18 cellular contexts compared by ENCODE assay signal in genomic region chr4:70196855-70197254, GRCh38. TPM values are rescaled to one million over a fixed set of nuclear protein-coding genes. Genes with fewer than 3 reads are reported as not detected.
DNase-seq lines count a peak whose midpoint lies in the region; ATAC-seq and TF ChIP-seq lines count a peak whose summit lies in the region.
"Had no signal": no experiment of that assay in that cellular context is flagged by ENCODE, and none has a peak within 500 bp of the region (broad histone marks: within the 10 kb centered on the region; RNA-seq: fewer than 3 reads in every experiment).

No MANE protein-coding gene starts in this region.

- no peak overlapping the region for H3K23ac ChIP-seq in IMR-90 (ENCODE audit: low read depth, low read length)

- H2AFZ ChIP-seq in IMR-90 (replicated peaks; ENCODE audit: low read length, poor library complexity): no peak overlapping the region
- H2AFZ ChIP-seq in smooth muscle cell (ENCODE audit: low read depth): peak overlapping the region; percentile 85
- H2AFZ ChIP-seq: GM23338 had no signal

- H3K4me1 ChIP-seq in IMR-90 (ENCODE audit: control insufficient read depth, insufficient read depth, low read length) (no peaks in the 10 kb centered on the region), smooth muscle cell (ENCODE audit: low read depth) (no peaks in the 10 kb centered on the region)

- POLR2A ChIA-PET in IMR-90 (lab: Charles Lee; ENCODE audit: unreplicated experiment): no interaction called here

- H2BK20ac ChIP-seq in IMR-90 (ENCODE audit: low read depth, low read length): no peak overlapping the region

- no peak overlapping the region for H4K8ac ChIP-seq in IMR-90 (ENCODE audit: low read depth in 2 of 2, low read length in 2 of 2)

- DNase-seq in IMR-90 (no peak), epithelial cell of esophagus (ENCODE audit: low read depth) (peak; percentile 54), smooth muscle cell (lab: John Stamatoyannopoulos, UW; ENCODE audit: unreplicated experiment) (no peak), G401 (ENCODE audit: low spot score) (no peak), HK-2 (ENCODE audit: unreplicated experiment) (no peak)
- DNase-seq: ACHN; BE2C; C1 segment of cervical spinal cord; CD4-positive, CD25-positive, alpha-beta regulatory T cell; CD8-positive, alpha-beta memory T cell; COR-L47; GDM1; H7; HFFc6 had no signal

- H3K9ac ChIP-seq in IMR-90 (ENCODE audit: low read depth, low read length) (no peak overlapping the region), smooth muscle cell (ENCODE audit: low read depth) (no peak overlapping the region)

- in situ Hi-C loops in IMR-90 (cut with MboI; ENCODE audit: low sequenced_read_pairs) (no loop called here), G401 (cut with HindIII; ENCODE audit: low sequenced_read_pairs) (no loop called here)

- no peaks in the 10 kb centered on the region for H3K9me3 ChIP-seq in IMR-90 (ENCODE audit: control insufficient read depth, insufficient read depth, low read length)
- no peaks in the 10 kb centered on the region for H3K9me3 ChIP-seq in smooth muscle cell (replicated peaks; ENCODE audit: low read depth)
- H3K9me3 ChIP-seq: BE2C had no signal

- intact Hi-C loops in IMR-90 (cut with micrococcal nuclease): no loop called here

- H3K56ac ChIP-seq in IMR-90 (ENCODE audit: extremely low read depth, insufficient read depth, low read length): no peak overlapping the region

- H3K4me3 ChIP-seq in IMR-90 (ENCODE audit: insufficient read depth, low read depth, low read length) (no peak overlapping the region), epithelial cell of esophagus (ENCODE audit: low read length) (no peak overlapping the region), smooth muscle cell (no peak overlapping the region)
- H3K4me3 ChIP-seq: GM23338 had no signal

- no peaks in the 10 kb centered on the region for H3K79me1 ChIP-seq in IMR-90 (ENCODE audit: low read depth in 1 of 2, low read length in 2 of 2)

- H2BK120ac ChIP-seq in IMR-90 (ENCODE audit: low read depth, low read length): no peak overlapping the region

- no peak overlapping the region for H4K5ac ChIP-seq in IMR-90 (ENCODE audit: low read depth, low read length)

- no peak overlapping the region for H3K18ac ChIP-seq in IMR-90 (ENCODE audit: low read depth, low read length)

- H3K14ac ChIP-seq in IMR-90 (replicated peaks; ENCODE audit: low read depth, low read length): no peak overlapping the region

- no peaks in the 10 kb centered on the region for H3K27me3 ChIP-seq in IMR-90 (ENCODE audit: control insufficient read depth, insufficient read depth, low read length)
- H3K27me3 ChIP-seq in smooth muscle cell (ENCODE audit: low read depth): no peaks in the 10 kb centered on the region
- H3K27me3 ChIP-seq: BE2C had no signal

- H2AK9ac ChIP-seq in IMR-90 (replicated peaks; ENCODE audit: low read depth, low read length, poor library complexity): no peak overlapping the region

- no peaks in the 10 kb centered on the region for H4K20me1 ChIP-seq in IMR-90 (ENCODE audit: insufficient read depth, low read length)
- no peaks in the 10 kb centered on the region for H4K20me1 ChIP-seq in smooth muscle cell (ENCODE audit: low read depth)

- TF ChIP-seq RAD21 in IMR-90 (IDR thresholded peaks at IDR 0.05; ENCODE audit: low read length): no peak

- no peak overlapping the region for H2BK5ac ChIP-seq in IMR-90 (ENCODE audit: low read depth, low read length, poor library complexity, severe bottlenecking)

- no peaks in the 10 kb centered on the region for H3K9me1 ChIP-seq in IMR-90 (ENCODE audit: insufficient read depth, low read length)

- no peak overlapping the region for H3K4ac ChIP-seq in IMR-90 (ENCODE audit: low read depth, low read length)

- CTCF ChIA-PET in IMR-90 (lab: Yijun Ruan, JAX): interaction anchor here (1.4 kb wide), 1 partner anchor 13 kb away, joined by 4 read pairs; no protein-coding TSS in a partner anchor

- TF ChIP-seq POLR2A in IMR-90 (IDR thresholded peaks at IDR 0.05; ENCODE audit: low read depth, low read length): no peak

- dilution Hi-C loops in IMR-90 (cut with HindIII; ENCODE audit: low sequenced_read_pairs, unreplicated experiment): no loop called here

- TF ChIP-seq CTCF in IMR-90 (conservative IDR thresholded peaks at IDR 0.05; ENCODE audit: low read depth, low read length) (no peak), VCaP (conservative IDR thresholded peaks at IDR 0.05) (no peak), epithelial cell of esophagus (IDR thresholded peaks at IDR 0.05; ENCODE audit: insufficient read depth, low read depth, low read length, missing control alignments) (no peak), smooth muscle cell (IDR thresholded peaks at IDR 0.05; ENCODE audit: borderline replicate concordance, insufficient read depth, poor library complexity, severe bottlenecking) (no peak)

- WGBS in IMR-90 (ENCODE audit: extremely low coverage in 2 of 2, insufficient read length in 1 of 2), 2 experiments: no CpG with 5 or more reads among the region's 2 CpGs
- WGBS in smooth muscle cell (ENCODE audit: low lambda C conversion rate): 75% methylated on average over 2 of the region's 2 CpGs

- H3K27ac ChIP-seq in IMR-90 (ENCODE audit: insufficient read depth, low read length) (no peak overlapping the region), VCaP (peak overlapping the region; percentile 79; the same call in 1 of the 2 replicates), smooth muscle cell (ENCODE audit: low read depth) (no peak overlapping the region)

- H2AK5ac ChIP-seq in IMR-90 (ENCODE audit: low read depth, low read length): no peak overlapping the region

- no TSS peak for BruUV-seq in IMR-90 (replicated peaks; lab: Mats Ljungman, UMichigan)

- H2BK15ac ChIP-seq in IMR-90 (ENCODE audit: low read depth, low read length): no peak overlapping the region

- H4K91ac ChIP-seq in IMR-90 (ENCODE audit: insufficient read depth, low read depth, low read length): no peak overlapping the region

- no peak for ATAC-seq in IMR-90 (ENCODE audit: low read depth)
- ATAC-seq in HG03378 (IDR thresholded peaks at IDR 0.05; ENCODE audit: unreplicated experiment): no peak
- ATAC-seq: GM23338, HCT116 had no signal

- no peaks in the 10 kb centered on the region for H3K79me2 ChIP-seq in smooth muscle cell (ENCODE audit: low read depth)

- H3K36me3 ChIP-seq in IMR-90 (ENCODE audit: control insufficient read depth, insufficient read depth, low read length): no peaks in the 10 kb centered on the region
- H3K36me3 ChIP-seq in smooth muscle cell (ENCODE audit: low read depth): no peaks in the 10 kb centered on the region
- H3K36me3 ChIP-seq: BE2C had no signal

- H3K4me2 ChIP-seq in IMR-90 (ENCODE audit: low read depth, low read length) (no peak overlapping the region), smooth muscle cell (no peak overlapping the region)
- H3K4me2 ChIP-seq: GM23338 had no signal

- H3F3A ChIP-seq in smooth muscle cell (ENCODE audit: low read depth): no peaks in the 10 kb centered on the region

TF ChIP-seq in IMR-90, 13 proteins besides CTCF, POLR2A, EP300 and RAD21:
- 0 out of 2 replicates have a peak, but pooled peaks have one; percentile 13 for TF ChIP-seq CEBPB (IDR thresholded peaks at IDR 0.05; ENCODE audit: low read depth, low read length)
- TF ChIP-seq MAFK (IDR thresholded peaks at IDR 0.05; ENCODE audit: low read depth, low read length): no peak
- no peak for TF ChIP-seq RFX5 (IDR thresholded peaks at IDR 0.05; ENCODE audit: low read depth, low read length)
- TF ChIP-seq USF2 (IDR thresholded peaks at IDR 0.05; ENCODE audit: low read depth, low read length): no peak
- no peak for TF ChIP-seq NFE2L2 (IDR thresholded peaks at IDR 0.05; ENCODE audit: low read depth, low read length)

RNA-seq across cellular contexts. Expression of gene ODAM, which starts 1.3 kb away (rescaled TPM):
- total RNA-seq in IMR-90 (2012; rRNA removed) (not detected in 2 replicates), smooth muscle cell (0.18 and 0.54 TPM in 2 replicates)
- polyA plus RNA-seq in IMR-90 (2012; rRNA removed) (not detected in 2 replicates), smooth muscle cell (0.93 and 1.5 TPM in 2 replicates)
- not detected in 2 replicates for polyA plus RNA-seq in IMR-90 (2012; cell fraction: cytosol; rRNA removed)
- not detected in 2 replicates for polyA plus RNA-seq in IMR-90 (2012; cell fraction: nucleus; rRNA removed; ENCODE audit: low replicate concordance)
- not detected in 2 replicates for total RNA-seq in G401 (2014; rRNA removed; shearing (Covaris generic))
- total RNA-seq: CD4-positive, CD25-positive, alpha-beta regulatory T cell; CD8-positive, alpha-beta memory T cell; GM23338; H7; HFFc6 had no signal
- polyA plus RNA-seq: CD4-positive, CD25-positive, alpha-beta regulatory T cell; CD8-positive, alpha-beta memory T cell; GM23338 had no signal

RNA-seq across cellular contexts. Expression of gene FDCSP, which starts 29.1 kb away (rescaled TPM):
- total RNA-seq in IMR-90 (2012; rRNA removed) (not detected in 2 replicates), smooth muscle cell (5.6 and 16.1 TPM in 2 replicates)
- polyA plus RNA-seq in IMR-90 (2012; rRNA removed) (not detected in 2 replicates), smooth muscle cell (5.1 and 12.5 TPM in 2 replicates)
- not detected in 2 replicates for polyA plus RNA-seq in IMR-90 (2012; cell fraction: cytosol; rRNA removed)
- not detected in 2 replicates for polyA plus RNA-seq in IMR-90 (2012; cell fraction: nucleus; rRNA removed; ENCODE audit: low replicate concordance)
- total RNA-seq in G401 (2014; rRNA removed; shearing (Covaris generic)): not detected in 2 replicates
- total RNA-seq: CD4-positive, CD25-positive, alpha-beta regulatory T cell; CD8-positive, alpha-beta memory T cell; GM23338; H7; HFFc6 had no signal
- polyA plus RNA-seq: CD4-positive, CD25-positive, alpha-beta regulatory T cell; CD8-positive, alpha-beta memory T cell; GM23338 had no signal

RNA-seq across cellular contexts. Expression of gene PRR27, which starts 42.8 kb away (rescaled TPM):
- not detected in 2 replicates for total RNA-seq in IMR-90 (2012; rRNA removed)
- polyA plus RNA-seq in IMR-90 (2012; rRNA removed): not detected in 2 replicates
- not detected in 2 replicates for polyA plus RNA-seq in IMR-90 (2012; cell fraction: cytosol; rRNA removed)
- not detected in 2 replicates for polyA plus RNA-seq in IMR-90 (2012; cell fraction: nucleus; rRNA removed; ENCODE audit: low replicate concordance)
- total RNA-seq in smooth muscle cell: not detected in 2 replicates
- polyA plus RNA-seq in smooth muscle cell: not detected in 2 replicates
- not detected in 2 replicates for total RNA-seq in G401 (2014; rRNA removed; shearing (Covaris generic))
- total RNA-seq: CD4-positive, CD25-positive, alpha-beta regulatory T cell; CD8-positive, alpha-beta memory T cell; GM23338; H7; HFFc6 had no signal
- polyA plus RNA-seq: CD4-positive, CD25-positive, alpha-beta regulatory T cell; CD8-positive, alpha-beta memory T cell; GM23338 had no signal

RNA-seq across cellular contexts. Expression of gene CSN3, which starts 45.5 kb away (rescaled TPM):
- total RNA-seq in IMR-90 (2012; rRNA removed): not detected in 2 replicates
- not detected in 2 replicates for polyA plus RNA-seq in IMR-90 (2012; rRNA removed)
- not detected in 2 replicates for polyA plus RNA-seq in IMR-90 (2012; cell fraction: cytosol; rRNA removed)
- not detected in 2 replicates for polyA plus RNA-seq in IMR-90 (2012; cell fraction: nucleus; rRNA removed; ENCODE audit: low replicate concordance)
- total RNA-seq in smooth muscle cell: not detected in 2 replicates
- polyA plus RNA-seq in smooth muscle cell: not detected in 2 replicates
- not detected in 2 replicates for total RNA-seq in G401 (2014; rRNA removed; shearing (Covaris generic))
- total RNA-seq: CD4-positive, CD25-positive, alpha-beta regulatory T cell; CD8-positive, alpha-beta memory T cell; GM23338; H7; HFFc6 had no signal
- polyA plus RNA-seq: CD4-positive, CD25-positive, alpha-beta regulatory T cell; CD8-positive, alpha-beta memory T cell; GM23338 had no signal
